22 cellular contexts compared by ENCODE assay signal in the genomic region with DNA sequence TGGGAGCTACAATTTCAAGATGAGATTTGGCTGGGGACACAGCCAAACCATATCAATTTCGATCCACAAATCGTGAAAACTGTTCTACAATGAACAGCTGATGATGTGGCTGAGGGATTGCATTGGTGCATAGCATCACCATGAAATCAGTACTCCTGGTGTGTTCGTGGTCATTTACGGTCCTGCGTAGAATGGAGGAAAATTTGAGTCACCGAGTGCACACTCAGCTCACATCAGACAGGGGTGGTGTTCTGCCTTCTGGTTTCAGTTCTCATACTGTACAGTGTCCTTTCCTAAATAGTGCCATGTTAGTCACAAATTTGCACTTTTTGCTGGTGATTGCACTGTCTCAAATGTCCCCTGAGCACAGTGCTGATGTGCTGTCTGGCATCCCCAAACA. TPM values are rescaled to one million over a fixed set of nuclear protein-coding genes. Genes with fewer than 3 reads are reported as not detected.
DNase-seq lines count a peak whose midpoint lies in the region; TF ChIP-seq lines count a peak whose summit lies in the region.
"Had no signal": no experiment of that assay in that cellular context is flagged by ENCODE, and none has a peak within 500 bp of the region (broad histone marks: within the 10 kb centered on the region; RNA-seq: fewer than 3 reads in every experiment).

No MANE protein-coding gene starts in this region.

- no peak overlapping the region for H2BK5ac ChIP-seq in neuronal stem cell (ENCODE audit: low read length)

- H4K91ac ChIP-seq in neuronal stem cell (ENCODE audit: low read depth, low read length, poor library complexity): no peak overlapping the region

- no peaks in the 10 kb centered on the region for H3K79me2 ChIP-seq in neural progenitor cell (ENCODE audit: low read depth)

- H3K36me3 ChIP-seq in neural progenitor cell (no peaks in the 10 kb centered on the region), neuronal stem cell (replicated peaks in 1 of 2; ENCODE audit: control insufficient read depth in 2 of 2, insufficient read depth in 2 of 2, low read length in 2 of 2) (peaks cover 0 to 6% of the 10 kb centered on the region in 2 donors)
- H3K36me3 ChIP-seq: adrenal gland, uterus had no signal

- H4K8ac ChIP-seq in neuronal stem cell (ENCODE audit: low read depth, low read length): no peak overlapping the region

- H3K4me2 ChIP-seq in neural progenitor cell (no peak overlapping the region), neuronal stem cell (ENCODE audit: insufficient read depth, low read length, poor library complexity, severe bottlenecking) (no peak overlapping the region)
- H3K4me2 ChIP-seq: GM23338 had no signal

- peak; percentile 14 for DNase-seq in AG09309 (ENCODE audit: low read depth)
- peak; percentile 58 for DNase-seq in H4 (ENCODE audit: low spot score)
- DNase-seq in RPMI7951 (ENCODE audit: low read depth): peak; percentile 42
- DNase-seq in neural progenitor cell (ENCODE audit: low spot score): no peak
- DNase-seq in T1000 (lab: John Stamatoyannopoulos, UW): no peak
- DNase-seq in stimulated activated CD4-positive, alpha-beta T cell treated with anti-CD3 and anti-CD28 coated beads, Interleukin-1b, Interleukin-23, amount 100 ng/mL, for 48 hours: no peak
- DNase-seq in neuronal stem cell (ENCODE audit: low spot score): no peak
- DNase-seq in NCI-H345 treated with DMSO at 0.1 percent for 48 hours (lab: John Stamatoyannopoulos, UW; ENCODE audit: unreplicated experiment): no peak
- DNase-seq: activated CD4-positive, CD25-positive, alpha-beta regulatory T cell; activated gamma-delta T cell; adrenal gland; C1 segment of cervical spinal cord; head of caudate nucleus; KBM-7; mammary epithelial cell; NCI-H1694; NCI-H526; uterus had no signal

- no peak overlapping the region for H2AK5ac ChIP-seq in neuronal stem cell (ENCODE audit: low read depth, low read length)

- H2AFZ ChIP-seq in neural progenitor cell (replicated peaks) (no peak overlapping the region), neuronal stem cell (ENCODE audit: low read length) (no peak overlapping the region)
- H2AFZ ChIP-seq: GM23338 had no signal

- H2BK120ac ChIP-seq in neuronal stem cell (ENCODE audit: low read depth, low read length): no peak overlapping the region

- H3K4me1 ChIP-seq in neural progenitor cell (no peaks in the 10 kb centered on the region), neuronal stem cell (ENCODE audit: control insufficient read depth in 2 of 2, insufficient read depth in 1 of 2, low read depth in 1 of 2, low read length in 2 of 2) (peaks cover 0 to 1% of the 10 kb centered on the region in 2 donors)
- H3K4me1 ChIP-seq: adrenal gland, uterus had no signal

- H2BK15ac ChIP-seq in neuronal stem cell (ENCODE audit: low read length): no peak overlapping the region

- no peak overlapping the region for H3K4me3 ChIP-seq in AG09309 (ENCODE audit: control insufficient read depth, low read depth, low read length)
- no peak overlapping the region for H3K4me3 ChIP-seq in neural progenitor cell
- H3K4me3 ChIP-seq in neuronal stem cell (ENCODE audit: low read length in 2 of 2): no peak overlapping the region
- H3K4me3 ChIP-seq: adrenal gland, GM23338, uterus had no signal

- TF ChIP-seq CTCF in AG09309 (IDR thresholded peaks at IDR 0.05; ENCODE audit: control insufficient read depth, insufficient read depth, low read depth, low read length, missing control alignments): no peak
- TF ChIP-seq CTCF in neural progenitor cell (IDR thresholded peaks at IDR 0.05): no peak

- H3K4me3 Mint-ChIP-seq in neural progenitor cell: peak overlapping the region; percentile 14
- H3K4me3 Mint-ChIP-seq: brain; GM23338; T-helper 2 cell treated with Interferon-gamma antibody and Interleukin-4, amounts not matched to agents 5 μg/mL and 100 μg/mL, for 36 hours had no signal

- peaks cover 2% of the 10 kb centered on the region for H3K79me1 ChIP-seq in neuronal stem cell (ENCODE audit: low read depth, low read length)

- H3K36me3 Mint-ChIP-seq in neural progenitor cell: peaks cover 2% of the 10 kb centered on the region

- H3K9me3 ChIP-seq in neural progenitor cell (ENCODE audit: low read depth) (no peaks in the 10 kb centered on the region), neuronal stem cell (replicated peaks in 1 of 2; ENCODE audit: control insufficient read depth in 2 of 2, insufficient read depth in 1 of 2, low read depth in 1 of 2, low read length in 2 of 2) (peaks cover 0 to 4% of the 10 kb centered on the region in 2 donors)
- H3K9me3 ChIP-seq: adrenal gland, uterus had no signal

- H3K27me3 ChIP-seq in neural progenitor cell: no peaks in the 10 kb centered on the region
- peaks cover 0 to 7% (median 0%) of the 10 kb centered on the region in 3 experiments for H3K27me3 ChIP-seq in neuronal stem cell (ENCODE audit: control insufficient read depth in 3 of 3, insufficient read depth in 3 of 3, low read depth in 1 of 3, low read length in 3 of 3)
- H3K27me3 ChIP-seq: uterus had no signal

- H3K9me3 Mint-ChIP-seq in neural progenitor cell: peaks cover 8% of the 10 kb centered on the region
- H3K9me3 Mint-ChIP-seq: T-helper 2 cell treated with Interferon-gamma antibody and Interleukin-4, amounts not matched to agents 5 μg/mL and 100 μg/mL, for 36 hours had no signal

- no peaks in the 10 kb centered on the region for H3F3A ChIP-seq in neural progenitor cell (ENCODE audit: low read depth)

- no peak overlapping the region for H2BK12ac ChIP-seq in neuronal stem cell (ENCODE audit: low read length)

- H3K27me3 Mint-ChIP-seq in neural progenitor cell (ENCODE audit: insufficient read depth, low read depth): peaks cover 12% of the 10 kb centered on the region

- WGBS in neuronal stem cell (ENCODE audit: extremely low coverage in 2 of 2, insufficient read length in 2 of 2, insufficient replicate concordance in 1 of 2), 2 donors: no CpG with 5 or more reads among the region's 6 CpGs

- H3K14ac ChIP-seq in neuronal stem cell (ENCODE audit: low read length): no peak overlapping the region

- H3K27ac ChIP-seq in neural progenitor cell (no peak overlapping the region), neuronal stem cell (replicated peaks; ENCODE audit: low read length) (no peak overlapping the region)
- H3K27ac ChIP-seq: adrenal gland, uterus had no signal

- no peak overlapping the region for H3K23ac ChIP-seq in neuronal stem cell (ENCODE audit: low read depth, low read length, poor library complexity)

- H3K4ac ChIP-seq in neuronal stem cell (ENCODE audit: low read length): no peak overlapping the region

- no peak overlapping the region for H3K18ac ChIP-seq in neuronal stem cell (ENCODE audit: low read length)

- peak overlapping the region; percentile 79 for H3K27ac Mint-ChIP-seq in neural progenitor cell
- H3K27ac Mint-ChIP-seq: brain; GM23338; T-helper 2 cell treated with Interferon-gamma antibody and Interleukin-4, amounts not matched to agents 5 μg/mL and 100 μg/mL, for 36 hours had no signal

- H3K9ac ChIP-seq in neural progenitor cell (no peak overlapping the region), neuronal stem cell (ENCODE audit: low read depth, low read length, poor library complexity) (no peak overlapping the region)

- H4K20me1 ChIP-seq in neural progenitor cell (ENCODE audit: low read depth): no peaks in the 10 kb centered on the region

- peaks cover 23% of the 10 kb centered on the region for H3K4me1 Mint-ChIP-seq in neural progenitor cell
- H3K4me1 Mint-ChIP-seq: GM23338 had no signal

RNA-seq across cellular contexts. Expression of a gene that starts 39.2 kb away (rescaled TPM):
- 3.2 and 3.8 TPM in 2 replicates for total RNA-seq in H4 (2014; rRNA removed; shearing (Covaris generic))
- under 0.01 and 0.39 TPM in 2 replicates for total RNA-seq in RPMI7951 (2014; rRNA removed; shearing (Covaris generic))
- total RNA-seq in neural progenitor cell (ENCODE audit: low replicate concordance): 1.6 and 6.7 TPM in 2 replicates
- polyA plus RNA-seq in neuronal stem cell (2013, experiment 1 of 2): 4.1 TPM
- polyA plus RNA-seq in neuronal stem cell (2013, experiment 2 of 2): 4.0 TPM
- polyA plus RNA-seq: AG04450 had no signal

Comparison
In these comparisons a context has a peak if more than half of its experiments do, and no peak if none do; other contexts are left out.
1. DNase-seq: peak in AG09309 (single experiment), H4 (single experiment) and RPMI7951 (single experiment); none in neural progenitor cell (single experiment), T1000 (single experiment), stimulated activated CD4-positive, alpha-beta T cell treated with anti-CD3 and anti-CD28 coated beads, Interleukin-1b, Interleukin-23, amount 100 ng/mL, for 48 hours (single experiment), neuronal stem cell (single experiment) and NCI-H345 treated with DMSO at 0.1 percent for 48 hours (single experiment).